Comparison of ENCODE assay signal across 1 cellular context in genomic region chr12:108792361-108793292, GRCh38.
TF ChIP-seq lines count a peak whose summit lies in the region.

No MANE protein-coding gene starts in this region.

TF ChIP-seq in H1, 55 proteins besides CTCF, POLR2A, EP300 and RAD21:
- TF ChIP-seq GTF2F1 (IDR thresholded peaks at IDR 0.05; ENCODE audit: borderline replicate concordance, low read depth, low read length), result no peak
